Comparison of ENCODE assay signal across 1 cellular context in the genomic region with DNA sequence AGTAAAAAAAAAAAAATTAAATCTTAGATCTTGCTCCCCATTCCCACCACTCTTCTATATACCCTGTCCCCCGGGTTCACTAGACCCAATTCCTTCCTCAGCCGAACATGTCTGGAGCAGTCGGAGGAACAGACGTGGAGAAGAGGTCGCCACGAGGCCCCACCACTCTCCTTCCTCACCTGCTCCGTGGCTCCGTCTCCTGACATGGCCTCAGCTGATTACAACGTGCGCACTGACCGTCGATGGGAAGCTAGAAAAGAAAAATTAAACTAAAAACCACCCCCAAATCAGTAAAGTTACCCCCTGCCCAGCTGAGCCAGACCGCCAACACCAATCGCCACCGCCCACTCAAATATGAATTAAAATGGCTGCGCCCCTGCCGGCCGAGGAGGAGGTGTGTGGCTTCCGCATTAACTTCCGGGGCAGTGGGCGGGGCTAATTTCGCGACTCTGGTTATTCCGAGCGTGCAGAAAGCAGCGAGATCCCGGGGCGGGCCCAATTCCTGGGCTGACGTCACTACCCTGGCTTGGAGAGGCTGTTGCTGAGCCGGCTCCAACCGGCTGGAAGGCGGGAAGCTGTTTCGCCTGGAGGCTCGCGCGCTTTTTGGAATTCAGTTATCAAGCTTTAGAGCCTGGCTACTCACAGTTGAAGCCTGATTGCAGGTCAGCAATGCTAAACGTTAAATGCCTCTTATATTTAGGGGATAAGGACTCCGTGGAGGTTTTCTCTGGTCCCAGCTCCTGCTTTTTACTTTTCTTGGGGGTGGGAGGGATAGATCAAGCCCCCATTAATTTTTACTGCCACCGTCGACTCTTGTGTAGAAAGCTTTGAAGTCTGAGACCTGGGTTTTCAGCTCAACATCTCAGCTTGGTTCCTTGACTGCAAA.
A peak's percentile ranks its signal among the peaks of the same experiment; 100 is the strongest.
TF ChIP-seq lines count a peak whose summit lies in the region.

A gene (minus strand): TSS at position 361 of the 886 bp plus-strand sequence. CDS start 155 bp downstream, at position 206.

TF ChIP-seq in WTC11, 78 proteins besides CTCF, POLR2A, EP300 and RAD21 (continued from another document and continues in another):
- TF ChIP-seq, protein P1, sequence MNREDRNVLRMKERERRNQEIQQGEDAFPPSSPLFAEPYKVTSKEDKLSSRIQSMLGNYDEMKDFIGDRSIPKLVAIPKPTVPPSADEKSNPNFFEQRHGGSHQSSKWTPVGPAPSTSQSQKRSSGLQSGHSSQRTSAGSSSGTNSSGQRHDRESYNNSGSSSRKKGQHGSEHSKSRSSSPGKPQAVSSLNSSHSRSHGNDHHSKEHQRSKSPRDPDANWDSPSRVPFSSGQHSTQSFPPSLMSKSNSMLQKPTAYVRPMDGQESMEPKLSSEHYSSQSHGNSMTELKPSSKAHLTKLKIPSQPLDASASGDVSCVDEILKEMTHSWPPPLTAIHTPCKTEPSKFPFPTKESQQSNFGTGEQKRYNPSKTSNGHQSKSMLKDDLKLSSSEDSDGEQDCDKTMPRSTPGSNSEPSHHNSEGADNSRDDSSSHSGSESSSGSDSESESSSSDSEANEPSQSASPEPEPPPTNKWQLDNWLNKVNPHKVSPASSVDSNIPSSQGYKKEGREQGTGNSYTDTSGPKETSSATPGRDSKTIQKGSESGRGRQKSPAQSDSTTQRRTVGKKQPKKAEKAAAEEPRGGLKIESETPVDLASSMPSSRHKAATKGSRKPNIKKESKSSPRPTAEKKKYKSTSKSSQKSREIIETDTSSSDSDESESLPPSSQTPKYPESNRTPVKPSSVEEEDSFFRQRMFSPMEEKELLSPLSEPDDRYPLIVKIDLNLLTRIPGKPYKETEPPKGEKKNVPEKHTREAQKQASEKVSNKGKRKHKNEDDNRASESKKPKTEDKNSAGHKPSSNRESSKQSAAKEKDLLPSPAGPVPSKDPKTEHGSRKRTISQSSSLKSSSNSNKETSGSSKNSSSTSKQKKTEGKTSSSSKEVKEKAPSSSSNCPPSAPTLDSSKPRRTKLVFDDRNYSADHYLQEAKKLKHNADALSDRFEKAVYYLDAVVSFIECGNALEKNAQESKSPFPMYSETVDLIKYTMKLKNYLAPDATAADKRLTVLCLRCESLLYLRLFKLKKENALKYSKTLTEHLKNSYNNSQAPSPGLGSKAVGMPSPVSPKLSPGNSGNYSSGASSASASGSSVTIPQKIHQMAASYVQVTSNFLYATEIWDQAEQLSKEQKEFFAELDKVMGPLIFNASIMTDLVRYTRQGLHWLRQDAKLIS (CRISPR knock-in tag; IDR thresholded peaks at IDR 0.05; ENCODE audit: borderline replicate concordance), result no peak
- TF ChIP-seq, protein P2, sequence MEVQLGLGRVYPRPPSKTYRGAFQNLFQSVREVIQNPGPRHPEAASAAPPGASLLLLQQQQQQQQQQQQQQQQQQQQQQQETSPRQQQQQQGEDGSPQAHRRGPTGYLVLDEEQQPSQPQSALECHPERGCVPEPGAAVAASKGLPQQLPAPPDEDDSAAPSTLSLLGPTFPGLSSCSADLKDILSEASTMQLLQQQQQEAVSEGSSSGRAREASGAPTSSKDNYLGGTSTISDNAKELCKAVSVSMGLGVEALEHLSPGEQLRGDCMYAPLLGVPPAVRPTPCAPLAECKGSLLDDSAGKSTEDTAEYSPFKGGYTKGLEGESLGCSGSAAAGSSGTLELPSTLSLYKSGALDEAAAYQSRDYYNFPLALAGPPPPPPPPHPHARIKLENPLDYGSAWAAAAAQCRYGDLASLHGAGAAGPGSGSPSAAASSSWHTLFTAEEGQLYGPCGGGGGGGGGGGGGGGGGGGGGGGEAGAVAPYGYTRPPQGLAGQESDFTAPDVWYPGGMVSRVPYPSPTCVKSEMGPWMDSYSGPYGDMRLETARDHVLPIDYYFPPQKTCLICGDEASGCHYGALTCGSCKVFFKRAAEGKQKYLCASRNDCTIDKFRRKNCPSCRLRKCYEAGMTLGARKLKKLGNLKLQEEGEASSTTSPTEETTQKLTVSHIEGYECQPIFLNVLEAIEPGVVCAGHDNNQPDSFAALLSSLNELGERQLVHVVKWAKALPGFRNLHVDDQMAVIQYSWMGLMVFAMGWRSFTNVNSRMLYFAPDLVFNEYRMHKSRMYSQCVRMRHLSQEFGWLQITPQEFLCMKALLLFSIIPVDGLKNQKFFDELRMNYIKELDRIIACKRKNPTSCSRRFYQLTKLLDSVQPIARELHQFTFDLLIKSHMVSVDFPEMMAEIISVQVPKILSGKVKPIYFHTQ (CRISPR knock-in tag; IDR thresholded peaks at IDR 0.05), result no peak
- TF ChIP-seq, protein P3, sequence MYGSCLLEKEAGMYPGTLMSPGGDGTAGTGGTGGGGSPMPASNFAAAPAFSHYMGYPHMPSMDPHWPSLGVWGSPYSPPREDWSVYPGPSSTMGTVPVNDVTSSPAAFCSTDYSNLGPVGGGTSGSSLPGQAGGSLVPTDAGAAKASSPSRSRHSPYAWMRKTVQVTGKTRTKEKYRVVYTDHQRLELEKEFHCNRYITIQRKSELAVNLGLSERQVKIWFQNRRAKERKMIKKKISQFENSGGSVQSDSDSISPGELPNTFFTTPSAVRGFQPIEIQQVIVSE (CRISPR knock-in tag; IDR thresholded peaks at IDR 0.05; ENCODE audit: borderline replicate concordance), result no peak
- TF ChIP-seq RELA (CRISPR knock-in tag; IDR thresholded peaks at IDR 0.05; ENCODE audit: borderline replicate concordance), result no peak
- TF ChIP-seq, protein P4, sequence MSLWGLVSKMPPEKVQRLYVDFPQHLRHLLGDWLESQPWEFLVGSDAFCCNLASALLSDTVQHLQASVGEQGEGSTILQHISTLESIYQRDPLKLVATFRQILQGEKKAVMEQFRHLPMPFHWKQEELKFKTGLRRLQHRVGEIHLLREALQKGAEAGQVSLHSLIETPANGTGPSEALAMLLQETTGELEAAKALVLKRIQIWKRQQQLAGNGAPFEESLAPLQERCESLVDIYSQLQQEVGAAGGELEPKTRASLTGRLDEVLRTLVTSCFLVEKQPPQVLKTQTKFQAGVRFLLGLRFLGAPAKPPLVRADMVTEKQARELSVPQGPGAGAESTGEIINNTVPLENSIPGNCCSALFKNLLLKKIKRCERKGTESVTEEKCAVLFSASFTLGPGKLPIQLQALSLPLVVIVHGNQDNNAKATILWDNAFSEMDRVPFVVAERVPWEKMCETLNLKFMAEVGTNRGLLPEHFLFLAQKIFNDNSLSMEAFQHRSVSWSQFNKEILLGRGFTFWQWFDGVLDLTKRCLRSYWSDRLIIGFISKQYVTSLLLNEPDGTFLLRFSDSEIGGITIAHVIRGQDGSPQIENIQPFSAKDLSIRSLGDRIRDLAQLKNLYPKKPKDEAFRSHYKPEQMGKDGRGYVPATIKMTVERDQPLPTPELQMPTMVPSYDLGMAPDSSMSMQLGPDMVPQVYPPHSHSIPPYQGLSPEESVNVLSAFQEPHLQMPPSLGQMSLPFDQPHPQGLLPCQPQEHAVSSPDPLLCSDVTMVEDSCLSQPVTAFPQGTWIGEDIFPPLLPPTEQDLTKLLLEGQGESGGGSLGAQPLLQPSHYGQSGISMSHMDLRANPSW (CRISPR knock-in tag; conservative IDR thresholded peaks at IDR 0.05; ENCODE audit: low read depth), result no peak
- TF ChIP-seq SMAD4 (CRISPR knock-in tag; IDR thresholded peaks at IDR 0.05), result no peak
- no peak for TF ChIP-seq CBFB (CRISPR knock-in tag; IDR thresholded peaks at IDR 0.05; ENCODE audit: low read depth)
- TF ChIP-seq GRHL2 (CRISPR knock-in tag; IDR thresholded peaks at IDR 0.05; ENCODE audit: insufficient replicate concordance, severe bottlenecking), result no peak
- peak; percentile 62; the same call in 1 of the 2 replicates for TF ChIP-seq MYBL2 (CRISPR knock-in tag; IDR thresholded peaks at IDR 0.05)
- TF ChIP-seq, protein P5, sequence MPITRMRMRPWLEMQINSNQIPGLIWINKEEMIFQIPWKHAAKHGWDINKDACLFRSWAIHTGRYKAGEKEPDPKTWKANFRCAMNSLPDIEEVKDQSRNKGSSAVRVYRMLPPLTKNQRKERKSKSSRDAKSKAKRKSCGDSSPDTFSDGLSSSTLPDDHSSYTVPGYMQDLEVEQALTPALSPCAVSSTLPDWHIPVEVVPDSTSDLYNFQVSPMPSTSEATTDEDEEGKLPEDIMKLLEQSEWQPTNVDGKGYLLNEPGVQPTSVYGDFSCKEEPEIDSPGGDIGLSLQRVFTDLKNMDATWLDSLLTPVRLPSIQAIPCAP (CRISPR knock-in tag; IDR thresholded peaks at IDR 0.05), result no peak; the same call in 1 of the 2 replicates
- TF ChIP-seq ZBTB21 (CRISPR knock-in tag; IDR thresholded peaks at IDR 0.05; ENCODE audit: borderline replicate concordance), result no peak
- no peak for TF ChIP-seq ZNF138 (CRISPR knock-in tag; conservative IDR thresholded peaks at IDR 0.05)
- no peak for TF ChIP-seq ZNF121 (CRISPR knock-in tag; IDR thresholded peaks at IDR 0.05)
- TF ChIP-seq, protein P6, sequence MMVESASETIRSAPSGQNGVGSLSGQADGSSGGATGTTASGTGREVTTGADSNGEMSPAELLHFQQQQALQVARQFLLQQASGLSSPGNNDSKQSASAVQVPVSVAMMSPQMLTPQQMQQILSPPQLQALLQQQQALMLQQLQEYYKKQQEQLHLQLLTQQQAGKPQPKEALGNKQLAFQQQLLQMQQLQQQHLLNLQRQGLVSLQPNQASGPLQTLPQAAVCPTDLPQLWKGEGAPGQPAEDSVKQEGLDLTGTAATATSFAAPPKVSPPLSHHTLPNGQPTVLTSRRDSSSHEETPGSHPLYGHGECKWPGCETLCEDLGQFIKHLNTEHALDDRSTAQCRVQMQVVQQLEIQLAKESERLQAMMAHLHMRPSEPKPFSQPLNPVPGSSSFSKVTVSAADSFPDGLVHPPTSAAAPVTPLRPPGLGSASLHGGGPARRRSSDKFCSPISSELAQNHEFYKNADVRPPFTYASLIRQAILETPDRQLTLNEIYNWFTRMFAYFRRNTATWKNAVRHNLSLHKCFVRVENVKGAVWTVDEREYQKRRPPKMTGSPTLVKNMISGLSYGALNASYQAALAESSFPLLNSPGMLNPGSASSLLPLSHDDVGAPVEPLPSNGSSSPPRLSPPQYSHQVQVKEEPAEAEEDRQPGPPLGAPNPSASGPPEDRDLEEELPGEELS (CRISPR knock-in tag; IDR thresholded peaks at IDR 0.05), result 0 out of 2 replicates have a peak, but pooled peaks have one; percentile 21
- TF ChIP-seq, protein P7, sequence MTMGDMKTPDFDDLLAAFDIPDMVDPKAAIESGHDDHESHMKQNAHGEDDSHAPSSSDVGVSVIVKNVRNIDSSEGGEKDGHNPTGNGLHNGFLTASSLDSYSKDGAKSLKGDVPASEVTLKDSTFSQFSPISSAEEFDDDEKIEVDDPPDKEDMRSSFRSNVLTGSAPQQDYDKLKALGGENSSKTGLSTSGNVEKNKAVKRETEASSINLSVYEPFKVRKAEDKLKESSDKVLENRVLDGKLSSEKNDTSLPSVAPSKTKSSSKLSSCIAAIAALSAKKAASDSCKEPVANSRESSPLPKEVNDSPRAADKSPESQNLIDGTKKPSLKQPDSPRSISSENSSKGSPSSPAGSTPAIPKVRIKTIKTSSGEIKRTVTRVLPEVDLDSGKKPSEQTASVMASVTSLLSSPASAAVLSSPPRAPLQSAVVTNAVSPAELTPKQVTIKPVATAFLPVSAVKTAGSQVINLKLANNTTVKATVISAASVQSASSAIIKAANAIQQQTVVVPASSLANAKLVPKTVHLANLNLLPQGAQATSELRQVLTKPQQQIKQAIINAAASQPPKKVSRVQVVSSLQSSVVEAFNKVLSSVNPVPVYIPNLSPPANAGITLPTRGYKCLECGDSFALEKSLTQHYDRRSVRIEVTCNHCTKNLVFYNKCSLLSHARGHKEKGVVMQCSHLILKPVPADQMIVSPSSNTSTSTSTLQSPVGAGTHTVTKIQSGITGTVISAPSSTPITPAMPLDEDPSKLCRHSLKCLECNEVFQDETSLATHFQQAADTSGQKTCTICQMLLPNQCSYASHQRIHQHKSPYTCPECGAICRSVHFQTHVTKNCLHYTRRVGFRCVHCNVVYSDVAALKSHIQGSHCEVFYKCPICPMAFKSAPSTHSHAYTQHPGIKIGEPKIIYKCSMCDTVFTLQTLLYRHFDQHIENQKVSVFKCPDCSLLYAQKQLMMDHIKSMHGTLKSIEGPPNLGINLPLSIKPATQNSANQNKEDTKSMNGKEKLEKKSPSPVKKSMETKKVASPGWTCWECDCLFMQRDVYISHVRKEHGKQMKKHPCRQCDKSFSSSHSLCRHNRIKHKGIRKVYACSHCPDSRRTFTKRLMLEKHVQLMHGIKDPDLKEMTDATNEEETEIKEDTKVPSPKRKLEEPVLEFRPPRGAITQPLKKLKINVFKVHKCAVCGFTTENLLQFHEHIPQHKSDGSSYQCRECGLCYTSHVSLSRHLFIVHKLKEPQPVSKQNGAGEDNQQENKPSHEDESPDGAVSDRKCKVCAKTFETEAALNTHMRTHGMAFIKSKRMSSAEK (CRISPR knock-in tag; IDR thresholded peaks at IDR 0.05; ENCODE audit: borderline replicate concordance), result 0 out of 2 replicates have a peak, but pooled peaks have one; percentile 15
- peak; percentile 87 for TF ChIP-seq FOXP1 (CRISPR knock-in tag; IDR thresholded peaks at IDR 0.05; ENCODE audit: borderline replicate concordance)
- TF ChIP-seq, protein P8, sequence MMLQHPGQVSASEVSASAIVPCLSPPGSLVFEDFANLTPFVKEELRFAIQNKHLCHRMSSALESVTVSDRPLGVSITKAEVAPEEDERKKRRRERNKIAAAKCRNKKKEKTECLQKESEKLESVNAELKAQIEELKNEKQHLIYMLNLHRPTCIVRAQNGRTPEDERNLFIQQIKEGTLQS (CRISPR knock-in tag; conservative IDR thresholded peaks at IDR 0.05), result no peak
- TF ChIP-seq SP1 (CRISPR knock-in tag; conservative IDR thresholded peaks at IDR 0.05), result peak; percentile 95
- TF ChIP-seq, protein P9, sequence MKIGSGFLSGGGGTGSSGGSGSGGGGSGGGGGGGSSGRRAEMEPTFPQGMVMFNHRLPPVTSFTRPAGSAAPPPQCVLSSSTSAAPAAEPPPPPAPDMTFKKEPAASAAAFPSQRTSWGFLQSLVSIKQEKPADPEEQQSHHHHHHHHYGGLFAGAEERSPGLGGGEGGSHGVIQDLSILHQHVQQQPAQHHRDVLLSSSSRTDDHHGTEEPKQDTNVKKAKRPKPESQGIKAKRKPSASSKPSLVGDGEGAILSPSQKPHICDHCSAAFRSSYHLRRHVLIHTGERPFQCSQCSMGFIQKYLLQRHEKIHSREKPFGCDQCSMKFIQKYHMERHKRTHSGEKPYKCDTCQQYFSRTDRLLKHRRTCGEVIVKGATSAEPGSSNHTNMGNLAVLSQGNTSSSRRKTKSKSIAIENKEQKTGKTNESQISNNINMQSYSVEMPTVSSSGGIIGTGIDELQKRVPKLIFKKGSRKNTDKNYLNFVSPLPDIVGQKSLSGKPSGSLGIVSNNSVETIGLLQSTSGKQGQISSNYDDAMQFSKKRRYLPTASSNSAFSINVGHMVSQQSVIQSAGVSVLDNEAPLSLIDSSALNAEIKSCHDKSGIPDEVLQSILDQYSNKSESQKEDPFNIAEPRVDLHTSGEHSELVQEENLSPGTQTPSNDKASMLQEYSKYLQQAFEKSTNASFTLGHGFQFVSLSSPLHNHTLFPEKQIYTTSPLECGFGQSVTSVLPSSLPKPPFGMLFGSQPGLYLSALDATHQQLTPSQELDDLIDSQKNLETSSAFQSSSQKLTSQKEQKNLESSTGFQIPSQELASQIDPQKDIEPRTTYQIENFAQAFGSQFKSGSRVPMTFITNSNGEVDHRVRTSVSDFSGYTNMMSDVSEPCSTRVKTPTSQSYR (CRISPR knock-in tag; IDR thresholded peaks at IDR 0.05), result no peak
- no peak for TF ChIP-seq ELF4 (CRISPR knock-in tag; IDR thresholded peaks at IDR 0.05; ENCODE audit: low read depth)
- TF ChIP-seq, protein P10, sequence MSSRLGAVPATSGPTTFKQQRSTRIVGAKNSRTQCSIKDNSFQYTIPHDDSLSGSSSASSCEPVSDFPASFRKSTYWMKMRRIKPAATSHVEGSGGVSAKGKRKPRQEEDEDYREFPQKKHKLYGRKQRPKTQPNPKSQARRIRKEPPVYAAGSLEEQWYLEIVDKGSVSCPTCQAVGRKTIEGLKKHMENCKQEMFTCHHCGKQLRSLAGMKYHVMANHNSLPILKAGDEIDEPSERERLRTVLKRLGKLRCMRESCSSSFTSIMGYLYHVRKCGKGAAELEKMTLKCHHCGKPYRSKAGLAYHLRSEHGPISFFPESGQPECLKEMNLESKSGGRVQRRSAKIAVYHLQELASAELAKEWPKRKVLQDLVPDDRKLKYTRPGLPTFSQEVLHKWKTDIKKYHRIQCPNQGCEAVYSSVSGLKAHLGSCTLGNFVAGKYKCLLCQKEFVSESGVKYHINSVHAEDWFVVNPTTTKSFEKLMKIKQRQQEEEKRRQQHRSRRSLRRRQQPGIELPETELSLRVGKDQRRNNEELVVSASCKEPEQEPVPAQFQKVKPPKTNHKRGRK (CRISPR knock-in tag; IDR thresholded peaks at IDR 0.05; ENCODE audit: borderline replicate concordance), result no peak
- no peak for TF ChIP-seq NR1H2 (CRISPR knock-in tag; IDR thresholded peaks at IDR 0.05)
